8 cellular contexts compared by ENCODE assay signal in genomic region chr17:75876938-75877751, GRCh38. TPM values are rescaled to one million over a fixed set of nuclear protein-coding genes. Genes with fewer than 3 reads are reported as not detected.
DNase-seq lines count a peak whose midpoint lies in the region; ATAC-seq, FAIRE-seq and TF ChIP-seq lines count a peak whose summit lies in the region.

No MANE protein-coding gene starts in this region.

- H3K27ac ChIP-seq in A549 (peak overlapping the region; percentile 92 to 94), caudate nucleus (ENCODE audit: low read depth, low read length) (peak overlapping the region; percentile 94)

- TF ChIP-seq RAD21 in A549 (conservative IDR thresholded peaks at IDR 0.05 in 1 of 2, IDR thresholded peaks at IDR 0.05 in 1 of 2) = peak; percentile 39 to 46; a peak in 3 of 5 replicates

- H3K4me2 ChIP-seq in A549 = peak overlapping the region; percentile 93

- H3K4me1 ChIP-seq in A549 = peaks cover 43% of the 10 kb centered on the region

- ATAC-seq in A549 = peak; percentile 46 to 66

- H3K9me3 ChIP-seq in A549 = no peaks in the 10 kb centered on the region

- WGBS in A549 (ENCODE audit: missing lambda C conversion rate) = 1% methylated on average over 40 of the region's 41 CpGs

- TF ChIP-seq EP300 in A549 (IDR thresholded peaks at IDR 0.05) = peak in 1 of 2 experiments; percentile 42; a peak in 1 of 5 replicates

- POLR2A ChIA-PET in A549 (lab: Yijun Ruan, JAX) = interaction anchor here (1.0 to 4.9 kb wide), 7 partner anchors 19 to 101 kb away, joined by 3 to 52 read pairs (median 18); partner anchors contain the start of genes MRPL38, TRIM65, UNK and WBP2

- TF ChIP-seq POLR2A in A549 (IDR thresholded peaks at IDR 0.05; ENCODE audit: low read length) = no peak

- CTCF ChIA-PET in A549 (lab: Yijun Ruan, JAX) = interaction anchor here (0.6 to 22.8 kb wide), 37 partner anchors 10 to 501 kb away, joined by 3 to 513 read pairs (median 5); partner anchors contain the start of genes GALK1, MRPL38, TRIM65 and UNK

- H3K4me3 ChIP-seq in A549 (peak overlapping the region; percentile 85), skeletal muscle cell (ENCODE audit: low read depth, low read length) (peak overlapping the region; percentile 54)

- FAIRE-seq in A549 (lab: Jason Lieb, UNC) = no peak

- peak; percentile 85 to 95 for DNase-seq in A549 (ENCODE audit: low read depth in 1 of 2, low spot score in 1 of 2)
- no peak for DNase-seq in GM13977 (ENCODE audit: low spot score)
- DNase-seq in SHP77 (lab: John Stamatoyannopoulos, UW) = peak; percentile 51 to 72
- peak in 55 of 61 donors; percentile 19 to 86 (median 62) for DNase-seq in caudate nucleus (lab: John Stamatoyannopoulos, UW)
- DNase-seq in iris pigment epithelial cell (ENCODE audit: low read depth) = peak; percentile 92
- DNase-seq in skeletal muscle cell (ENCODE audit: low read depth) = peak; percentile 83
- no peak for DNase-seq in NCI-H748 treated with DMSO at 0.1 percent for 48 hours (lab: John Stamatoyannopoulos, UW)
- DNase-seq in middle frontal gyrus (ENCODE audit: extremely low spot score, low spot score) = no peak

- in situ Hi-C loops in GM13977 (cut with MboI; ENCODE audit: low pct_unique_long_range_greater_than_20kb, low sequenced_read_pairs, unreplicated experiment) = no loop called here

- TF ChIP-seq CTCF in A549 (IDR thresholded peaks at IDR 0.05) = no peak
- TF ChIP-seq CTCF in GM13977 (IDR thresholded peaks at IDR 0.05; ENCODE audit: extremely low read depth, insufficient read depth, missing control alignments) = peak; percentile 27

TF ChIP-seq in A549, 52 proteins besides CTCF, POLR2A, EP300 and RAD21 (continues in another document):
- TF ChIP-seq SMC3 (IDR thresholded peaks at IDR 0.05) = peak; percentile 39; the same call in 2 of the 3 replicates
- TF ChIP-seq KDM1A (IDR thresholded peaks at IDR 0.05; ENCODE audit: low read depth) = no peak
- TF ChIP-seq CBX2 (IDR thresholded peaks at IDR 0.05; ENCODE audit: borderline replicate concordance, low read depth) = no peak
- no peak for TF ChIP-seq ELK1 (IDR thresholded peaks at IDR 0.05; ENCODE audit: low read depth, low read length)
- peak; percentile 95 for TF ChIP-seq MAZ (IDR thresholded peaks at IDR 0.05; ENCODE audit: borderline replicate concordance, low read depth, low read length)
- no peak for TF ChIP-seq HEYL (CRISPR knock-in tag; IDR thresholded peaks at IDR 0.05)
- no peak for TF ChIP-seq FOSB (CRISPR knock-in tag; IDR thresholded peaks at IDR 0.05)
- TF ChIP-seq RFX5 (IDR thresholded peaks at IDR 0.05) = 0 out of 2 replicates have a peak, but pooled peaks have one; percentile 11
- peak; percentile 76; the same call in 1 of the 2 replicates for TF ChIP-seq MYC (IDR thresholded peaks at IDR 0.05; ENCODE audit: borderline replicate concordance, low read length)
- 0 out of 2 replicates have a peak, but pooled peaks have one; percentile 8 for TF ChIP-seq BHLHE40 (IDR thresholded peaks at IDR 0.05; ENCODE audit: low read depth, low read length)
- no peak for TF ChIP-seq POLR2AphosphoS2 (conservative IDR thresholded peaks at IDR 0.05; ENCODE audit: low read length)
- peak; percentile 41; the same call in 1 of the 2 replicates for TF ChIP-seq E2F6 (IDR thresholded peaks at IDR 0.05; ENCODE audit: borderline replicate concordance, low read depth)
- peak; percentile 86 for TF ChIP-seq ATOH8 (CRISPR knock-in tag; IDR thresholded peaks at IDR 0.05; ENCODE audit: low read depth)
- TF ChIP-seq PBX3 (IDR thresholded peaks at IDR 0.05) = peak; percentile 73; the same call in 1 of the 2 replicates
- peak; percentile 70 for TF ChIP-seq GATA3 (IDR thresholded peaks at IDR 0.05; ENCODE audit: borderline replicate concordance)
- TF ChIP-seq RCOR1 (IDR thresholded peaks at IDR 0.05; ENCODE audit: low read depth, low read length) = no peak
- TF ChIP-seq MAX (IDR thresholded peaks at IDR 0.05) = no peak; the same call in none of the 2 replicates
- TF ChIP-seq BCL3 (IDR thresholded peaks at IDR 0.05) = 0 out of 3 replicates have a peak, but pooled peaks have one; percentile 56
- peak; percentile 66 for TF ChIP-seq FOSL2 (IDR thresholded peaks at IDR 0.05)
- TF ChIP-seq FOSL2 (CRISPR knock-in tag; IDR thresholded peaks at IDR 0.05) = peak; percentile 96
- TF ChIP-seq ESRRA (IDR thresholded peaks at IDR 0.05; ENCODE audit: borderline replicate concordance, low read length) = no peak

RNA-seq across cellular contexts. Expression of gene TRIM47, which starts 1.2 kb away (rescaled TPM):
- 19.6 and 26.7 TPM in 2 replicates for polyA plus RNA-seq in A549 (2011; rRNA removed)
- 50.0 and 67.2 TPM in 2 replicates for polyA plus RNA-seq in A549 (2012; cell fraction: cytosol; rRNA removed)
- 162 and 183 TPM in 2 replicates for polyA plus RNA-seq in A549 (2012; cell fraction: nucleus; rRNA removed)
- 45.3 to 54.7 TPM (median 46.6 TPM) in 3 replicates for polyA plus RNA-seq in A549 (2017; fragmentation: RNase III; extraction: RNeasy Plus Mini Kit Qiagen cat#74134 plus additional on column Dnase treatment)
- 31.2 and 34.8 TPM in 2 replicates for polyA minus RNA-seq in A549 (2011; rRNA and poly(A)+ RNA removed)

RNA-seq across cellular contexts. Expression of gene TRIM65, which starts 19.6 kb away (rescaled TPM):
- polyA plus RNA-seq in A549 (2011; rRNA removed) (13.5 and 17.4 TPM in 2 replicates), A549 (2017; fragmentation: RNase III; extraction: RNeasy Plus Mini Kit Qiagen cat#74134 plus additional on column Dnase treatment) (26.2 to 30.2 TPM (median 30.1 TPM) in 3 replicates)
- polyA plus RNA-seq in A549 (2012; cell fraction: cytosol; rRNA removed) = 17.8 and 28.0 TPM in 2 replicates
- polyA plus RNA-seq in A549 (2012; cell fraction: nucleus; rRNA removed) = 46.1 and 47.2 TPM in 2 replicates
- polyA minus RNA-seq in A549 (2011; rRNA and poly(A)+ RNA removed) = 12.7 and 16.0 TPM in 2 replicates

RNA-seq across cellular contexts. Expression of gene WBP2, which starts 22.0 kb away (rescaled TPM):
- polyA plus RNA-seq in A549 (2011; rRNA removed) = 35.6 and 39.7 TPM in 2 replicates
- 26.6 and 35.4 TPM in 2 replicates for polyA plus RNA-seq in A549 (2012; cell fraction: cytosol; rRNA removed)
- polyA plus RNA-seq in A549 (2012; cell fraction: nucleus; rRNA removed) = 60.1 and 71.4 TPM in 2 replicates
- polyA plus RNA-seq in A549 (2017; fragmentation: RNase III; extraction: RNeasy Plus Mini Kit Qiagen cat#74134 plus additional on column Dnase treatment) = 111 to 131 TPM (median 116 TPM) in 3 replicates
- 31.8 and 40.3 TPM in 2 replicates for polyA minus RNA-seq in A549 (2011; rRNA and poly(A)+ RNA removed)

RNA-seq across cellular contexts. Expression of gene MRPL38, which starts 27.5 kb away (rescaled TPM):
- polyA plus RNA-seq in A549 (2011; rRNA removed) (43.4 and 53.5 TPM in 2 replicates), A549 (2017; fragmentation: RNase III; extraction: RNeasy Plus Mini Kit Qiagen cat#74134 plus additional on column Dnase treatment) (102 to 105 TPM (median 104 TPM) in 3 replicates)
- polyA plus RNA-seq in A549 (2012; cell fraction: cytosol; rRNA removed) = 126 and 151 TPM in 2 replicates
- 315 and 362 TPM in 2 replicates for polyA plus RNA-seq in A549 (2012; cell fraction: nucleus; rRNA removed)
- polyA minus RNA-seq in A549 (2011; rRNA and poly(A)+ RNA removed) = 63.6 and 110 TPM in 2 replicates

RNA-seq across cellular contexts. Expression of gene UNC13D, which starts 32.9 kb away (rescaled TPM):
- polyA plus RNA-seq in A549 (2011; rRNA removed) (0.97 and 1.6 TPM in 2 replicates), A549 (2017; fragmentation: RNase III; extraction: RNeasy Plus Mini Kit Qiagen cat#74134 plus additional on column Dnase treatment) (3.5 to 4.5 TPM (median 4.3 TPM) in 3 replicates)
- polyA plus RNA-seq in A549 (2012; cell fraction: cytosol; rRNA removed) = 1.3 and 2.0 TPM in 2 replicates
- polyA plus RNA-seq in A549 (2012; cell fraction: nucleus; rRNA removed) = 6.1 and 10.5 TPM in 2 replicates
- polyA minus RNA-seq in A549 (2011; rRNA and poly(A)+ RNA removed) = 1.7 and 3.3 TPM in 2 replicates

Comparison
In these comparisons a context has a peak if more than half of its experiments do, and no peak if none do; other contexts are left out.
1. DNase-seq: peak in A549 (2 of 2), SHP77 (2 of 2), caudate nucleus (55 of 61), iris pigment epithelial cell (single experiment) and skeletal muscle cell (single experiment); none in GM13977 (single experiment), NCI-H748 treated with DMSO at 0.1 percent for 48 hours (single experiment) and middle frontal gyrus (single experiment).